ENCODE assay signal across 19 cellular contexts in genomic region chr11:14315130-14315529, GRCh38. TPM values are rescaled to one million over a fixed set of nuclear protein-coding genes. Genes with fewer than 3 reads are reported as not detected.
A peak's percentile ranks its signal among the peaks of the same experiment; 100 is the strongest.
DNase-seq lines count a peak whose midpoint lies in the region; ATAC-seq and TF ChIP-seq lines count a peak whose summit lies in the region.
"Had no signal": no experiment of that assay in that cellular context is flagged by ENCODE, and none has a peak within 500 bp of the region (broad histone marks: within the 10 kb centered on the region; RNA-seq: fewer than 3 reads in every experiment).

No MANE protein-coding gene starts in this region.

- H3K4me1 Mint-ChIP-seq in IgD-negative memory B cell (peaks cover 64 to 68% (median 66%) of the 10 kb centered on the region in 3 donors), type B pancreatic cell (ENCODE audit: unreplicated experiment) (peaks cover 15% of the 10 kb centered on the region)
- H3K4me1 Mint-ChIP-seq in stimulated activated memory B cell treated with anti-CD40 and anti-IgM and Interleukin-4, amounts not matched to agents 10 μg/mL and 1 μg/mL and 100 μg/mL, for 72 hours: peaks cover 64% of the 10 kb centered on the region

- peak overlapping the region; percentile 53 to 89 (median 87) for H3K4me3 Mint-ChIP-seq in IgD-negative memory B cell
- peak overlapping the region; percentile 61 for H3K4me3 Mint-ChIP-seq in stimulated activated memory B cell treated with anti-CD40 and anti-IgM and Interleukin-4, amounts not matched to agents 10 μg/mL and 1 μg/mL and 100 μg/mL, for 72 hours
- H3K4me3 Mint-ChIP-seq in type B pancreatic cell: no peak overlapping the region
- H3K4me3 Mint-ChIP-seq: neural progenitor cell had no signal

- peak; percentile 38 for ATAC-seq in GM18870 (IDR thresholded peaks at IDR 0.05; ENCODE audit: unreplicated experiment)
- peak; percentile 43 for ATAC-seq in HG02678 (IDR thresholded peaks at IDR 0.05; ENCODE audit: unreplicated experiment)
- no peak for ATAC-seq in stimulated activated memory B cell treated with anti-CD40 and anti-IgM and Interleukin-4, amounts not matched to agents 10 μg/mL and 1 μg/mL and 100 μg/mL, for 72 hours

- H3K27ac Mint-ChIP-seq in IgD-negative memory B cell (peak overlapping the region; percentile 97 to 98 (median 97)), type B pancreatic cell (no peak overlapping the region)
- peak overlapping the region; percentile 80 for H3K27ac Mint-ChIP-seq in stimulated activated memory B cell treated with anti-CD40 and anti-IgM and Interleukin-4, amounts not matched to agents 10 μg/mL and 1 μg/mL and 100 μg/mL, for 72 hours
- H3K27ac Mint-ChIP-seq: neural progenitor cell had no signal

- no peaks in the 10 kb centered on the region for H3K36me3 Mint-ChIP-seq in IgD-negative memory B cell
- peaks cover 5% of the 10 kb centered on the region for H3K36me3 Mint-ChIP-seq in stimulated activated memory B cell treated with anti-CD40 and anti-IgM and Interleukin-4, amounts not matched to agents 10 μg/mL and 1 μg/mL and 100 μg/mL, for 72 hours
- H3K36me3 Mint-ChIP-seq in type B pancreatic cell: no peaks in the 10 kb centered on the region
- H3K36me3 Mint-ChIP-seq: neural progenitor cell had no signal

- H3K27me3 Mint-ChIP-seq in IgD-negative memory B cell: peaks cover 2% of the 10 kb centered on the region
- no peaks in the 10 kb centered on the region for H3K27me3 Mint-ChIP-seq in stimulated activated memory B cell treated with anti-CD40 and anti-IgM and Interleukin-4, amounts not matched to agents 10 μg/mL and 1 μg/mL and 100 μg/mL, for 72 hours
- no peaks in the 10 kb centered on the region for H3K27me3 Mint-ChIP-seq in type B pancreatic cell

- no peak for DNase-seq in hippocampal formation (lab: John Stamatoyannopoulos, UW)
- no peak for DNase-seq in type B pancreatic cell (ENCODE audit: extremely low spot score, unreplicated experiment)
- DNase-seq in stimulated activated CD4-positive, alpha-beta T cell treated with anti-CD3 and anti-CD28 coated beads, Interleukin-2, amount 100 ng/mL, for 24 hours: no peak
- DNase-seq: activated CD8-positive, alpha-beta memory T cell treated with anti-CD3 and anti-CD28 coated beads for 24 hours; activated gamma-delta T cell treated with Interleukin-2 at 50 U/mL for 16 hours; C1 segment of cervical spinal cord; dermis blood vessel endothelial cell; DMS153; erythroblast; IMR-90; MV-4-11; NCI-H774; SW 1271; testis had no signal

- no peak for TF ChIP-seq CTCF in type B pancreatic cell (conservative IDR thresholded peaks at IDR 0.05)

- H3K9me3 Mint-ChIP-seq in IgD-negative memory B cell (no peaks in the 10 kb centered on the region), type B pancreatic cell (no peaks in the 10 kb centered on the region)
- no peaks in the 10 kb centered on the region for H3K9me3 Mint-ChIP-seq in stimulated activated memory B cell treated with anti-CD40 and anti-IgM and Interleukin-4, amounts not matched to agents 10 μg/mL and 1 μg/mL and 100 μg/mL, for 72 hours
- H3K9me3 Mint-ChIP-seq: neural progenitor cell had no signal

RNA-seq across cellular contexts. Expression of gene RRAS2, which starts 43.9 kb away (rescaled TPM):
- 80.3 TPM for polyA plus RNA-seq in IgD-negative memory B cell
- 36.0 and 41.2 TPM in 2 replicates for total RNA-seq in type B pancreatic cell (ENCODE audit: low replicate concordance)
